8 cellular contexts compared by ENCODE assay signal in genomic region chr2:70790079-70790963, GRCh38. TPM values are rescaled to one million over a fixed set of nuclear protein-coding genes. Genes with fewer than 3 reads are reported as not detected.
DNase-seq lines count a peak whose midpoint lies in the region; ATAC-seq, FAIRE-seq and TF ChIP-seq lines count a peak whose summit lies in the region.

Gene FIGLA (minus strand): TSS chr2:70790643. CDS start chr2:70790638, 5 bp downstream.

- peaks cover 0 to 90% (median 38%) of the 10 kb centered on the region in 3 donors for H3K27me3 ChIP-seq in stomach

- H3K27ac ChIP-seq in stomach = no peak within 1 kb of the TSS

- no peak for DNase-seq in activated CD8-positive, alpha-beta memory T cell treated with anti-CD3 and anti-CD28 coated beads, Interleukin-2, amount 10 ng/mL, durations not matched to agents 7 days and 5 days
- DNase-seq in activated CD8-positive, alpha-beta memory T cell treated with anti-CD3 and anti-CD28 coated beads for 24 hours = no peak
- no peak for DNase-seq in activated naive CD8-positive, alpha-beta T cell treated with anti-CD3 and anti-CD28 coated beads, Interleukin-2, amount 50 U/mL, for 24 hours
- no peak for DNase-seq in left lobe of liver (ENCODE audit: low spot score)
- DNase-seq in stomach = no peak
- no peak for DNase-seq in stimulated activated naive CD4-positive, alpha-beta T cell (lab: John Stamatoyannopoulos, UW)
- DNase-seq in GM12891 (ENCODE audit: insufficient read length, low spot score) = no peak

- no peak for TF ChIP-seq EP300 in stomach (IDR thresholded peaks at IDR 0.05)

- H3K9me3 Mint-ChIP-seq in activated CD8-positive, alpha-beta memory T cell treated with anti-CD3 and anti-CD28 coated beads, Interleukin-2, amount 10 ng/mL, durations not matched to agents 7 days and 5 days (ENCODE audit: low read depth) = no peaks in the 10 kb centered on the region
- H3K9me3 Mint-ChIP-seq in activated naive CD8-positive, alpha-beta T cell treated with anti-CD3 and anti-CD28 coated beads, Interleukin-2, amount 50 U/mL, for 24 hours = no peaks in the 10 kb centered on the region

- no peaks in the 10 kb centered on the region for H3K9me3 ChIP-seq in stomach

- no peaks in the 10 kb centered on the region for H3K36me3 ChIP-seq in stomach

- CTCF ChIA-PET in activated CD8-positive, alpha-beta memory T cell treated with anti-CD3 and anti-CD28 coated beads, Interleukin-2, amount 10 ng/mL, durations not matched to agents 7 days and 5 days (lab: Charles Lee) = interaction anchor here (0.7 to 4.2 kb wide), 14 partner anchors 9 to 157 kb away, joined by 3 to 31 read pairs (median 4); no protein-coding TSS in a partner anchor

- TF ChIP-seq POLR2A in stomach (IDR thresholded peaks at IDR 0.05) = no peak
- TF ChIP-seq POLR2A in GM12891 (IDR thresholded peaks at IDR 0.05; ENCODE audit: low read depth, low read length) = no peak

- peak within 1 kb of the TSS; percentile 56 for H3K4me3 Mint-ChIP-seq in activated CD8-positive, alpha-beta memory T cell treated with anti-CD3 and anti-CD28 coated beads, Interleukin-2, amount 10 ng/mL, durations not matched to agents 7 days and 5 days
- H3K4me3 Mint-ChIP-seq in activated naive CD8-positive, alpha-beta T cell treated with anti-CD3 and anti-CD28 coated beads, Interleukin-2, amount 50 U/mL, for 24 hours = peak within 1 kb of the TSS; percentile 68

- H3K36me3 Mint-ChIP-seq in activated CD8-positive, alpha-beta memory T cell treated with anti-CD3 and anti-CD28 coated beads, Interleukin-2, amount 10 ng/mL, durations not matched to agents 7 days and 5 days = no peaks in the 10 kb centered on the region
- no peaks in the 10 kb centered on the region for H3K36me3 Mint-ChIP-seq in activated naive CD8-positive, alpha-beta T cell treated with anti-CD3 and anti-CD28 coated beads, Interleukin-2, amount 50 U/mL, for 24 hours (ENCODE audit: low read depth)

- H3K4me1 Mint-ChIP-seq in activated CD8-positive, alpha-beta memory T cell treated with anti-CD3 and anti-CD28 coated beads, Interleukin-2, amount 10 ng/mL, durations not matched to agents 7 days and 5 days = peaks cover 7% of the 10 kb centered on the region
- H3K4me1 Mint-ChIP-seq in activated naive CD8-positive, alpha-beta T cell treated with anti-CD3 and anti-CD28 coated beads, Interleukin-2, amount 50 U/mL, for 24 hours = peaks cover 17% of the 10 kb centered on the region

- no peak for ATAC-seq in activated CD8-positive, alpha-beta memory T cell treated with anti-CD3 and anti-CD28 coated beads, Interleukin-2, amount 10 ng/mL, durations not matched to agents 7 days and 5 days
- ATAC-seq in activated naive CD8-positive, alpha-beta T cell treated with anti-CD3 and anti-CD28 coated beads, Interleukin-2, amount 50 U/mL, for 24 hours = peak; percentile 10
- ATAC-seq in left lobe of liver (peak; percentile 31), HG02981 (IDR thresholded peaks at IDR 0.05; ENCODE audit: unreplicated experiment) (no peak)

- WGBS in stomach, 5 donors = 3 to 9% (median 7%) methylated on average over 43 to 78 of the region's 78 CpGs

- H3K27ac Mint-ChIP-seq in activated CD8-positive, alpha-beta memory T cell treated with anti-CD3 and anti-CD28 coated beads, Interleukin-2, amount 10 ng/mL, durations not matched to agents 7 days and 5 days = no peak within 1 kb of the TSS
- no peak within 1 kb of the TSS for H3K27ac Mint-ChIP-seq in activated naive CD8-positive, alpha-beta T cell treated with anti-CD3 and anti-CD28 coated beads, Interleukin-2, amount 50 U/mL, for 24 hours

- H3K4me3 ChIP-seq in stomach = peak within 1 kb of the TSS; percentile 29 to 43 (median 35)

- peaks cover 73% of the 10 kb centered on the region for H3K27me3 Mint-ChIP-seq in activated CD8-positive, alpha-beta memory T cell treated with anti-CD3 and anti-CD28 coated beads, Interleukin-2, amount 10 ng/mL, durations not matched to agents 7 days and 5 days
- peaks cover 47% of the 10 kb centered on the region for H3K27me3 Mint-ChIP-seq in activated naive CD8-positive, alpha-beta T cell treated with anti-CD3 and anti-CD28 coated beads, Interleukin-2, amount 50 U/mL, for 24 hours

- no peak for TF ChIP-seq CTCF in stomach (IDR thresholded peaks at IDR 0.05)

- peaks cover 11 to 19% (median 15%) of the 10 kb centered on the region in 4 donors for H3K4me1 ChIP-seq in stomach

- intact Hi-C loops in stomach (cut with DNase I; ENCODE audit: low total_unique reads) = no loop called here

- no peak for FAIRE-seq in GM12891 (lab: Jason Lieb, UNC)

TF ChIP-seq in GM12891, 5 proteins besides CTCF, POLR2A, EP300 and RAD21:
- no peak for TF ChIP-seq PAX5 (IDR thresholded peaks at IDR 0.05; ENCODE audit: insufficient read depth, low read length, severe bottlenecking)
- no peak for TF ChIP-seq POU2F2 (IDR thresholded peaks at IDR 0.05; ENCODE audit: low read depth, low read length)
- no peak for TF ChIP-seq TAF1 (IDR thresholded peaks at IDR 0.05; ENCODE audit: low read depth, low read length)
- no peak for TF ChIP-seq POLR2AphosphoS5 (IDR thresholded peaks at IDR 0.05; ENCODE audit: low read depth, low read length)
- TF ChIP-seq SPI1 (IDR thresholded peaks at IDR 0.05; ENCODE audit: low read depth, low read length) = no peak

RNA-seq across cellular contexts. Expression of gene FIGLA, which starts in this region (rescaled TPM):
- total RNA-seq in activated CD8-positive, alpha-beta memory T cell treated with anti-CD3 and anti-CD28 coated beads, Interleukin-2, amount 10 ng/mL, durations not matched to agents 7 days and 5 days = not detected
- not detected for total RNA-seq in left lobe of liver
- total RNA-seq in stomach = not detected
- under 1 TPM in 1 of 3 donors, not detected in 2; 0.75 TPM for polyA plus RNA-seq in stomach
- not detected for polyA plus RNA-seq in GM12891 (2012; ENCODE audit: low read depth, missing spikeins)

Comparison
In these comparisons a context has a peak if more than half of its experiments do, and no peak if none do; other contexts are left out.
1. Peak in ATAC-seq in left lobe of liver; RNA of the gene not detected or under 1 TPM.